24 cellular contexts compared by ENCODE assay signal in genomic region chr16:9340402-9341095, GRCh38.
DNase-seq lines count a peak whose midpoint lies in the region; ATAC-seq and TF ChIP-seq lines count a peak whose summit lies in the region.
"Had no signal": no experiment of that assay in that cellular context is flagged by ENCODE, and none has a peak within 500 bp of the region (broad histone marks: within the 10 kb centered on the region; RNA-seq: fewer than 3 reads in every experiment).

No MANE protein-coding gene starts in this region.

- peak overlapping the region in 4 of 5 experiments; percentile 5 to 56 (median 28) for H3K27ac Mint-ChIP-seq in brain
- H3K27ac Mint-ChIP-seq in activated naive CD4-positive, alpha-beta T cell treated with anti-CD3 and anti-CD28 coated beads, Interleukin-2, amount 10 ng/mL, durations not matched to agents 7 days and 5 days = no peak overlapping the region
- H3K27ac Mint-ChIP-seq: CD4-positive, alpha-beta T cell had no signal

- peak overlapping the region in 1 of 5 experiments; percentile 46 for H3K4me3 Mint-ChIP-seq in brain
- H3K4me3 Mint-ChIP-seq in activated naive CD4-positive, alpha-beta T cell treated with anti-CD3 and anti-CD28 coated beads, Interleukin-2, amount 10 ng/mL, durations not matched to agents 7 days and 5 days = no peak overlapping the region
- H3K4me3 Mint-ChIP-seq: CD4-positive, alpha-beta T cell had no signal

- no peak for ATAC-seq in right cardiac atrium

- H3K9me3 Mint-ChIP-seq in brain = peaks cover 0 to 3% (median 0%) of the 10 kb centered on the region in 5 experiments
- no peaks in the 10 kb centered on the region for H3K9me3 Mint-ChIP-seq in activated naive CD4-positive, alpha-beta T cell treated with anti-CD3 and anti-CD28 coated beads, Interleukin-2, amount 10 ng/mL, durations not matched to agents 7 days and 5 days
- H3K9me3 Mint-ChIP-seq: CD4-positive, alpha-beta T cell had no signal

- peak overlapping the region; percentile 25 for H3K27ac ChIP-seq in stomach smooth muscle (ENCODE audit: low read length)
- no peak overlapping the region for H3K27ac ChIP-seq in right cardiac atrium (ENCODE audit: low read length)
- H3K27ac ChIP-seq: BLaER1, KMS-11, PC-9 had no signal

- H3K27me3 ChIP-seq in stomach smooth muscle (ENCODE audit: control insufficient read depth in 1 of 2, insufficient read depth in 2 of 2, low read length in 2 of 2) = no peaks in the 10 kb centered on the region
- no peaks in the 10 kb centered on the region for H3K27me3 ChIP-seq in right cardiac atrium (ENCODE audit: control insufficient read depth, insufficient read depth)
- H3K27me3 ChIP-seq: BLaER1 had no signal

- H3K27me3 Mint-ChIP-seq in brain = no peaks in the 10 kb centered on the region
- H3K27me3 Mint-ChIP-seq in activated naive CD4-positive, alpha-beta T cell treated with anti-CD3 and anti-CD28 coated beads, Interleukin-2, amount 10 ng/mL, durations not matched to agents 7 days and 5 days = no peaks in the 10 kb centered on the region

- H3K4me3 ChIP-seq in stomach smooth muscle (ENCODE audit: low read length in 2 of 2) (peak overlapping the region in 1 of 2 donors; percentile 17), right cardiac atrium (ENCODE audit: low read length) (no peak overlapping the region)
- H3K4me3 ChIP-seq: BLaER1, PC-9 had no signal

- no peaks in the 10 kb centered on the region for H3K36me3 Mint-ChIP-seq in brain
- no peaks in the 10 kb centered on the region for H3K36me3 Mint-ChIP-seq in activated naive CD4-positive, alpha-beta T cell treated with anti-CD3 and anti-CD28 coated beads, Interleukin-2, amount 10 ng/mL, durations not matched to agents 7 days and 5 days

- no peaks in the 10 kb centered on the region for H3K36me3 ChIP-seq in stomach smooth muscle (ENCODE audit: control insufficient read depth in 2 of 2, insufficient read depth in 2 of 2, low read length in 2 of 2)
- H3K36me3 ChIP-seq: BLaER1 had no signal

- WGBS in right cardiac atrium = 67% methylated on average over 15 of the region's 15 CpGs

- intact Hi-C loops in right cardiac atrium (cut with DNase I) = no loop called here

- H3K9ac ChIP-seq in stomach smooth muscle (ENCODE audit: low read length in 2 of 2) = no peak overlapping the region
- H3K9ac ChIP-seq: BLaER1, KMS-11, SK-N-SH had no signal

- TF ChIP-seq CTCF in brain (conservative IDR thresholded peaks at IDR 0.05) = no peak

- H3K9me3 ChIP-seq in stomach smooth muscle (ENCODE audit: control insufficient read depth in 2 of 2, low read length in 2 of 2) = no peaks in the 10 kb centered on the region
- H3K9me3 ChIP-seq in right cardiac atrium (ENCODE audit: control insufficient read depth, low read length) = no peaks in the 10 kb centered on the region
- H3K9me3 ChIP-seq: BLaER1, SK-N-SH had no signal

- CTCF ChIA-PET in activated naive CD4-positive, alpha-beta T cell treated with anti-CD3 and anti-CD28 coated beads, Interleukin-2, amount 10 ng/mL, durations not matched to agents 7 days and 5 days (lab: Charles Lee) = no interaction called here

- peaks cover 12% of the 10 kb centered on the region for H3K4me1 Mint-ChIP-seq in brain
- H3K4me1 Mint-ChIP-seq in activated naive CD4-positive, alpha-beta T cell treated with anti-CD3 and anti-CD28 coated beads, Interleukin-2, amount 10 ng/mL, durations not matched to agents 7 days and 5 days = no peaks in the 10 kb centered on the region

- peak; percentile 21 for DNase-seq in DMS153 treated with DMSO at 0.1 percent for 48 hours (lab: John Stamatoyannopoulos, UW; ENCODE audit: unreplicated experiment)
- DNase-seq in middle frontal gyrus (ENCODE audit: extremely low spot score, low spot score) = peak; percentile 39
- no peak for DNase-seq in cerebellar cortex (ENCODE audit: low spot score)
- no peak for DNase-seq in right cardiac atrium
- DNase-seq in activated naive CD4-positive, alpha-beta T cell treated with anti-CD3 and anti-CD28 coated beads, Interleukin-2, amount 10 ng/mL, durations not matched to agents 7 days and 5 days = no peak
- DNase-seq: ACHN; CD4-positive, alpha-beta T cell; COR-L47; HCEC 1CT; IMR-90; NCI-H1105; NCI-H146; NCI-H2029 treated with DMSO at 0.1 percent for 48 hours; NCI-H2171 treated with DMSO at 0.1 percent for 48 hours; NCI-H446; NCI-H526; PC-9; RPMI8226; SHP77 treated with DMSO at 0.1 percent for 48 hours; SK-N-SH had no signal

- H3K4me1 ChIP-seq in stomach smooth muscle (ENCODE audit: control insufficient read depth, insufficient read depth, low read length) (peaks cover 28% of the 10 kb centered on the region), right cardiac atrium (ENCODE audit: control insufficient read depth, insufficient read depth, low read length) (no peaks in the 10 kb centered on the region)
- H3K4me1 ChIP-seq: BLaER1 had no signal

Comparison
In these comparisons a context has a peak if more than half of its experiments do, and no peak if none do; other contexts are left out.
1. DNase-seq: peak in DMS153 treated with DMSO at 0.1 percent for 48 hours (single experiment) and middle frontal gyrus (single experiment); none in cerebellar cortex (single experiment), right cardiac atrium (0 of 3) and activated naive CD4-positive, alpha-beta T cell treated with anti-CD3 and anti-CD28 coated beads, Interleukin-2, amount 10 ng/mL, durations not matched to agents 7 days and 5 days (single experiment).